Comparison of ENCODE assay signal across 10 cellular contexts in genomic region chr19:36152061-36152885, GRCh38. TPM values are rescaled to one million over a fixed set of nuclear protein-coding genes. Genes with fewer than 3 reads are reported as not detected.
A peak's percentile ranks its signal among the peaks of the same experiment; 100 is the strongest.
DNase-seq lines count a peak whose midpoint lies in the region; ATAC-seq and TF ChIP-seq lines count a peak whose summit lies in the region.
"Had no signal": no experiment of that assay in that cellular context is flagged by ENCODE, and none has a peak within 500 bp of the region (broad histone marks: within the 10 kb centered on the region; RNA-seq: fewer than 3 reads in every experiment).

Gene COX7A1, minus strand, starts transcription at chr19:36152447. Its CDS starts 40 bp downstream, at chr19:36152407.

- no peaks in the 10 kb centered on the region for H3K79me2 ChIP-seq in OCI-LY7 (ENCODE audit: insufficient read depth, low read depth, low read length)

- H3K36me3 ChIP-seq in HEK293 (ENCODE audit: control insufficient read depth in 2 of 2, insufficient read depth in 1 of 2, low read length in 2 of 2) (peaks cover 48 to 58% of the 10 kb centered on the region in 2 experiments), subcutaneous abdominal adipose tissue (ENCODE audit: control insufficient read depth in 5 of 5, insufficient read depth in 5 of 5, low read length in 5 of 5) (peaks cover 2 to 33% (median 30%) of the 10 kb centered on the region in 5 donors), OCI-LY7 (ENCODE audit: insufficient read depth, low read length) (peaks cover 33% of the 10 kb centered on the region)

- TF ChIP-seq POLR2A in lower leg skin (IDR thresholded peaks at IDR 0.05) = no peak

- no peaks in the 10 kb centered on the region for H3K9me2 ChIP-seq in OCI-LY7 (ENCODE audit: insufficient read depth, low read length)

- no peak within 1 kb of the TSS for H3K27ac ChIP-seq in HEK293 (ENCODE audit: extremely low read depth, low read depth, low read length)
- H3K27ac ChIP-seq in subcutaneous abdominal adipose tissue (ENCODE audit: low read depth, low read length) = peak within 1 kb of the TSS; percentile 90
- H3K27ac ChIP-seq in OCI-LY7 (ENCODE audit: low read depth, low read length, poor library complexity, severe bottlenecking) = no peak within 1 kb of the TSS

- 31 to 33% methylated on average over 38 to 40 of the region's 54 CpGs for WGBS in lower leg skin, 2 donors

- no peak within 1 kb of the TSS for H2AFZ ChIP-seq in OCI-LY7 (ENCODE audit: low read length)

- peak within 1 kb of the TSS; percentile 77 to 98 (median 92) for H3K9ac ChIP-seq in subcutaneous abdominal adipose tissue (ENCODE audit: low read length in 5 of 5)

- H3K27me3 ChIP-seq in subcutaneous abdominal adipose tissue (ENCODE audit: control insufficient read depth in 5 of 5, insufficient read depth in 4 of 5, low read length in 5 of 5) = no peaks in the 10 kb centered on the region

- ATAC-seq in GM18517 (IDR thresholded peaks at IDR 0.05; ENCODE audit: unreplicated experiment) = no peak

- BruUV-seq in OCI-LY7 (replicated peaks; lab: Mats Ljungman, UMichigan) = no TSS peak

- in situ Hi-C loops in endometrial microvascular endothelial cells (cut with HindIII; ENCODE audit: inconsistent ontology term, low pct_unique_long_range_greater_than_20kb, low sequenced_read_pairs) = no loop called here

- POLR2A ChIA-PET in HEK293 (lab: Yijun Ruan, JAX) (interaction anchor here (0.5 to 2.1 kb wide), 4 partner anchors 10 to 37 kb away, joined by 3 to 10 read pairs (median 6); partner anchors contain the start of genes CAPNS1 and TBCB), OCI-LY7 (lab: Charles Lee) (no interaction called here)

- H3K9me3 ChIP-seq in HEK293 (ENCODE audit: control insufficient read depth, insufficient read depth, low read depth, low read length) (no peaks in the 10 kb centered on the region), subcutaneous abdominal adipose tissue (ENCODE audit: control insufficient read depth in 5 of 5, low read length in 5 of 5) (no peaks in the 10 kb centered on the region), OCI-LY7 (ENCODE audit: low read length) (no peaks in the 10 kb centered on the region)

- TF ChIP-seq CTCF in HEK293 (tag by site-specific recombination; IDR thresholded peaks at IDR 0.05) (no peak), lower leg skin (IDR thresholded peaks at IDR 0.05) (no peak), OCI-LY7 (conservative IDR thresholded peaks at IDR 0.05; ENCODE audit: low read length) (no peak)

- intact Hi-C loops in lower leg skin (cut with DNase I; ENCODE audit: low total_unique reads) = no loop called here
- intact Hi-C loops in OCI-LY7 (cut with micrococcal nuclease; ENCODE audit: unreplicated experiment) = no loop called here

- H3K4me2 ChIP-seq in OCI-LY7 (ENCODE audit: low read length) = no peak within 1 kb of the TSS

- CTCF ChIA-PET in HEK293 (lab: Yijun Ruan, JAX) (interaction anchor here (0.6 to 2.5 kb wide), 5 partner anchors 15 to 94 kb away, joined by 3 to 16 read pairs (median 4); no protein-coding TSS in a partner anchor), OCI-LY7 (lab: Charles Lee; ENCODE audit: unreplicated experiment) (no interaction called here)

- H3K4me1 ChIP-seq in HEK293 (ENCODE audit: control insufficient read depth, insufficient read depth, low read length) = peaks cover 4% of the 10 kb centered on the region; the same call in 1 of the 2 replicates
- H3K4me1 ChIP-seq in subcutaneous abdominal adipose tissue (ENCODE audit: control insufficient read depth in 5 of 5, insufficient read depth in 5 of 5, low read length in 5 of 5) = peaks cover 3 to 27% (median 22%) of the 10 kb centered on the region in 5 donors
- no peaks in the 10 kb centered on the region for H3K4me1 ChIP-seq in OCI-LY7 (ENCODE audit: insufficient read depth, low read length, poor library complexity, severe bottlenecking)

- H4K20me1 ChIP-seq in OCI-LY7 (ENCODE audit: insufficient read depth, low read length) = no peaks in the 10 kb centered on the region

- DNase-seq in lower leg skin (ENCODE audit: low spot score in 2 of 2) (peak; percentile 55 to 95), NCI-H1436 treated with DMSO at 0.1 percent for 48 hours (lab: John Stamatoyannopoulos, UW) (no peak), OCI-LY7 (ENCODE audit: low spot score) (no peak), NCI-H128 (lab: John Stamatoyannopoulos, UW; ENCODE audit: unreplicated experiment) (no peak)
- DNase-seq: foreskin melanocyte; stimulated activated CD4-positive, alpha-beta T cell treated with anti-CD3 and anti-CD28 coated beads, Interleukin-1b, Interleukin-23, amount 100 ng/mL, for 48 hours had no signal

- H3K4me3 ChIP-seq in HEK293 (ENCODE audit: low read depth, low read length) (no peak within 1 kb of the TSS), lower leg skin (ENCODE audit: low read depth, poor library complexity, severe bottlenecking) (peak within 1 kb of the TSS; percentile 38), subcutaneous abdominal adipose tissue (ENCODE audit: low read depth in 1 of 5, low read length in 5 of 5) (peak within 1 kb of the TSS; percentile 70 to 80 (median 77)), OCI-LY7 (ENCODE audit: low read depth, low read length, poor library complexity, severe bottlenecking) (no peak within 1 kb of the TSS)

TF ChIP-seq in HEK293, 187 proteins besides CTCF, POLR2A, EP300 and RAD21:
- TF ChIP-seq KLF8 (tag by site-specific recombination; IDR thresholded peaks at IDR 0.05) = peak; percentile 20; the same call in 1 of the 2 replicates
- no peak for TF ChIP-seq ZNF2 (tag by site-specific recombination; IDR thresholded peaks at IDR 0.05)

RNA-seq across cellular contexts. Expression of gene COX7A1, which starts in this region (rescaled TPM):
- total RNA-seq in endometrial microvascular endothelial cells (ENCODE audit: inconsistent ontology term) = 23.4 TPM
- total RNA-seq in lower leg skin = 10 to 100 TPM in 1 of 4 donors, 1 to 10 TPM in 3; 1.1 to 12.9 (median 6.3) TPM
- not detected in 2 replicates for total RNA-seq in OCI-LY7 (2014; rRNA removed; shearing (Covaris generic))
- total RNA-seq in OCI-LY7 (2022) = not detected in 2 replicates

Comparison
In these comparisons a context has a peak if more than half of its experiments do, and no peak if none do; other contexts are left out.
1. H3K4me3 ChIP-seq: peak in lower leg skin (single experiment) and subcutaneous abdominal adipose tissue (5 of 5); none in HEK293 (single experiment) and OCI-LY7 (single experiment).
2. DNase-seq: peak in lower leg skin (2 of 2); none in NCI-H1436 treated with DMSO at 0.1 percent for 48 hours (single experiment), OCI-LY7 (single experiment) and NCI-H128 (single experiment).